Comparison of ENCODE assay signal across 25 cellular contexts in genomic region chr1:201445300-201445699, GRCh38. TPM values are rescaled to one million over a fixed set of nuclear protein-coding genes. Genes with fewer than 3 reads are reported as not detected.
"Had no signal": no experiment of that assay in that cellular context is flagged by ENCODE, and none has a peak within 500 bp of the region (broad histone marks: within the 10 kb centered on the region; RNA-seq: fewer than 3 reads in every experiment).

No MANE protein-coding gene starts in this region.

- H3K27me3 ChIP-seq: MG63, SJSA1 had no signal

- FAIRE-seq: HepG2, RCC 7860 had no signal

- H3K9ac ChIP-seq: SK-N-SH had no signal

- H3K36me3 ChIP-seq: MG63, SJSA1 had no signal

- H3K27ac ChIP-seq: SJSA1 had no signal

- ATAC-seq: HepG2 had no signal

- H3K4me3 ChIP-seq: MG63, SJSA1 had no signal

- H3K9me3 ChIP-seq: MG63, SJSA1, SK-N-SH had no signal

- DNase-seq: IMR-90, Karpas-422, KG1, MG63, NCI-H1092 treated with DMSO at 0.1 percent for 48 hours, NCI-H1436, NCI-H187, NCI-H2029, NCI-H2081 treated with DMSO at 0.1 percent for 48 hours, NCI-H2171, NCI-H226, NCI-H446, NCI-H510A, NCI-H524 treated with DMSO at 0.1 percent for 48 hours, NCI-H69, NCI-H774, Right ventricle myocardium superior, RPMI8226, SIG-M5, SK-N-SH, SW 1271 had no signal

- H3K4me2 ChIP-seq: SK-N-SH had no signal

RNA-seq across cellular contexts. Expression of gene TNNI1, which starts 23.8 kb away (rescaled TPM):
- total RNA-seq: HepG2, HT1080, IMR-90, SJSA1 had no signal
- polyA plus RNA-seq: HepG2, IMR-90, SK-N-SH had no signal

RNA-seq across cellular contexts. Expression of gene LAD1, which starts 46.2 kb away (rescaled TPM):
- total RNA-seq: HT1080, SJSA1 had no signal
- polyA plus RNA-seq: SK-N-SH had no signal
